ENCODE assay signal across 11 cellular contexts in genomic region chr11:72833792-72834501, GRCh38. TPM values are rescaled to one million over a fixed set of nuclear protein-coding genes. Genes with fewer than 3 reads are reported as not detected.
A peak's percentile ranks its signal among the peaks of the same experiment; 100 is the strongest.
DNase-seq lines count a peak whose midpoint lies in the region; ATAC-seq and TF ChIP-seq lines count a peak whose summit lies in the region.
"Had no signal": no experiment of that assay in that cellular context is flagged by ENCODE, and none has a peak within 500 bp of the region (broad histone marks: within the 10 kb centered on the region; RNA-seq: fewer than 3 reads in every experiment).

No MANE protein-coding gene starts in this region.

- DNase-seq in activated T-cell treated with anti-CD3 and anti-CD28 coated beads, Interleukin-2, amount 50 U/mL, for 24 hours, result no peak
- no peak for DNase-seq in activated T-cell treated with anti-CD3 and anti-CD28 coated beads, Interleukin-2, amount 50 U/mL, for 1 hour
- DNase-seq in effector memory CD8-positive, alpha-beta T cell, result no peak
- DNase-seq in naive B cell (no peak), thoracic aorta (ENCODE audit: low spot score) (no peak), NCI-H510A treated with DMSO at 0.1 percent for 48 hours (lab: John Stamatoyannopoulos, UW) (no peak)
- DNase-seq in activated effector memory CD4-positive, alpha-beta T cell treated with Interleukin-2 at 50 U/mL for 16 hours, result no peak
- DNase-seq: DND-41 had no signal

- H3K9me3 ChIP-seq in thoracic aorta, result no peaks in the 10 kb centered on the region
- H3K9me3 ChIP-seq: A549 had no signal

- H3K4me3 ChIP-seq in thoracic aorta, result peak overlapping the region; percentile 18
- H3K4me3 ChIP-seq: A549 had no signal

- H3K27ac Mint-ChIP-seq in activated T-cell treated with anti-CD3 and anti-CD28 coated beads, Interleukin-2, amount 50 U/mL, for 24 hours, result peak overlapping the region; percentile 53
- peak overlapping the region; percentile 67 to 96 for H3K27ac Mint-ChIP-seq in effector memory CD8-positive, alpha-beta T cell
- H3K27ac Mint-ChIP-seq in naive B cell, result peak overlapping the region in 4 of 6 donors; percentile 54 to 76 (median 64)

- no peak overlapping the region for H3K4me3 Mint-ChIP-seq in activated T-cell treated with anti-CD3 and anti-CD28 coated beads, Interleukin-2, amount 50 U/mL, for 24 hours
- H3K4me3 Mint-ChIP-seq in effector memory CD8-positive, alpha-beta T cell, result no peak overlapping the region
- no peak overlapping the region for H3K4me3 Mint-ChIP-seq in naive B cell

- peaks cover 32 to 79% of the 10 kb centered on the region in 2 donors for H3K4me1 ChIP-seq in thoracic aorta (ENCODE audit: control insufficient read depth in 1 of 2, low read depth in 2 of 2)

- H3K27ac ChIP-seq in thoracic aorta, result peak overlapping the region; percentile 98 to 99
- H3K27ac ChIP-seq: A549, VCaP had no signal

- no peaks in the 10 kb centered on the region for H3K9me3 Mint-ChIP-seq in activated T-cell treated with anti-CD3 and anti-CD28 coated beads, Interleukin-2, amount 50 U/mL, for 24 hours
- no peaks in the 10 kb centered on the region for H3K9me3 Mint-ChIP-seq in effector memory CD8-positive, alpha-beta T cell
- H3K9me3 Mint-ChIP-seq in naive B cell, result no peaks in the 10 kb centered on the region

- no peak for ATAC-seq in effector memory CD8-positive, alpha-beta T cell (replicated peaks)
- ATAC-seq in naive B cell (ENCODE audit: low read depth in 2 of 2), result no peak
- ATAC-seq in thoracic aorta (ENCODE audit: insufficient number of reproducible peaks, low FRiP score, low read depth), result peak; percentile 23
- no peak for ATAC-seq in HG03095 (IDR thresholded peaks at IDR 0.05; ENCODE audit: unreplicated experiment)
- ATAC-seq: A549 had no signal

- peaks cover 13% of the 10 kb centered on the region for H3K36me3 ChIP-seq in thoracic aorta

- no peak for TF ChIP-seq CTCF in thoracic aorta (IDR thresholded peaks at IDR 0.05)

- no peaks in the 10 kb centered on the region for H3K27me3 ChIP-seq in thoracic aorta (replicated peaks; ENCODE audit: insufficient read depth)

- peaks cover 53% of the 10 kb centered on the region for H3K36me3 Mint-ChIP-seq in activated T-cell treated with anti-CD3 and anti-CD28 coated beads, Interleukin-2, amount 50 U/mL, for 24 hours (ENCODE audit: low read depth)
- peaks cover 39% of the 10 kb centered on the region for H3K36me3 Mint-ChIP-seq in effector memory CD8-positive, alpha-beta T cell (ENCODE audit: insufficient read depth)
- peaks cover 4 to 8% of the 10 kb centered on the region in 2 donors for H3K36me3 Mint-ChIP-seq in naive B cell

- no peaks in the 10 kb centered on the region for H3K27me3 Mint-ChIP-seq in activated T-cell treated with anti-CD3 and anti-CD28 coated beads, Interleukin-2, amount 50 U/mL, for 24 hours
- no peaks in the 10 kb centered on the region for H3K27me3 Mint-ChIP-seq in effector memory CD8-positive, alpha-beta T cell
- H3K27me3 Mint-ChIP-seq in naive B cell, result no peaks in the 10 kb centered on the region

- H3K4me1 Mint-ChIP-seq in activated T-cell treated with anti-CD3 and anti-CD28 coated beads, Interleukin-2, amount 50 U/mL, for 24 hours (ENCODE audit: low read depth), result peaks cover 16% of the 10 kb centered on the region
- H3K4me1 Mint-ChIP-seq in effector memory CD8-positive, alpha-beta T cell (ENCODE audit: low read depth in 2 of 2), result peaks cover 15 to 18% of the 10 kb centered on the region in 2 donors
- peaks cover 21 to 36% (median 32%) of the 10 kb centered on the region in 3 donors for H3K4me1 Mint-ChIP-seq in naive B cell

RNA-seq across cellular contexts. Expression of gene ATG16L2, which starts 19.7 kb away (rescaled TPM):
- 10 to 100 TPM; 19.1 to 35.5 (median 21.3) TPM for polyA plus RNA-seq in naive B cell (ENCODE audit: low read depth in 6 of 6)
- 10 to 100 TPM; 36.0 to 65.5 TPM for total RNA-seq in thoracic aorta

RNA-seq across cellular contexts. Expression of gene STARD10, which starts 40.1 kb away (rescaled TPM):
- polyA plus RNA-seq in naive B cell (ENCODE audit: low read depth in 6 of 6), result 10 to 100 TPM; 24.3 to 39.2 (median 30.7) TPM
- total RNA-seq in thoracic aorta, result 10 to 100 TPM; 24.3 to 57.3 TPM
